Comparison of ENCODE assay signal across 23 cellular contexts in the genomic region with DNA sequence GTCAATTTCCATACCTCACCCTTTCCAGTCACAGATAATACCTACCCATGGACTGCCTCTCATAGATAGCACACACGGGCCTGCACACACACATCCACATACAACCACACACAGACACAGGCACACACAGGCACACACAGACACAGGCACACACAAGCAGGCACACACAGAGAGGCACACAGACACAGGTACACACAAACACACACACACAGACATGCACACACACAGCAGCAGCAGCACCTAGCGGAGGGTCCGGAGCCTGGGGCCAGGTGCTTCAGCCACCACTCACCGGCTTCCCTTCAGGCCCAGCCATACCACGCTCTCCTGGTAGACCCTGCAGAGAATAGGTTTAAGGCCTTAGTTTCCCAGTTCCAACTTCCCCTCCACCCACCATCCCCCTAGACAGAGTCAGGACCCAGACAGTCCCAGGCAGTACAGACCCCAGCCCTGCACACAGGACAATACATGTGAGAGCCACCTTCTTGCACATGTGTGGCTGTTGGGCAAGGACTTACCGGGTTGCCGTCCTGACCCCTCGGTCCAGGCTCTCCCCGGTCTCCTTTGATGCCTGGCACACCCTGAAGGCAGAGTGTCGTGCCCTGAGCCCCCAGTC. TPM values are rescaled to one million over a fixed set of nuclear protein-coding genes. Genes with fewer than 3 reads are reported as not detected.
DNase-seq lines count a peak whose midpoint lies in the region; ATAC-seq, FAIRE-seq and TF ChIP-seq lines count a peak whose summit lies in the region.
"Had no signal": no experiment of that assay in that cellular context is flagged by ENCODE, and none has a peak within 500 bp of the region (broad histone marks: within the 10 kb centered on the region; RNA-seq: fewer than 3 reads in every experiment).

No MANE protein-coding gene starts in this region.

- no peaks in the 10 kb centered on the region for H3K4me1 Mint-ChIP-seq in activated naive CD8-positive, alpha-beta T cell treated with anti-CD3 and anti-CD28 coated beads, Interleukin-2, amount 50 U/mL, for 24 hours
- no peaks in the 10 kb centered on the region for H3K4me1 Mint-ChIP-seq in activated naive CD8-positive, alpha-beta T cell treated with anti-CD3 and anti-CD28 coated beads for 36 hours
- no peaks in the 10 kb centered on the region for H3K4me1 Mint-ChIP-seq in chondrocyte (ENCODE audit: low read depth)
- H3K4me1 Mint-ChIP-seq: CD4-positive, CD25-positive, alpha-beta regulatory T cell; CD8-positive, alpha-beta memory T cell had no signal

- H3K36me3 Mint-ChIP-seq in activated naive CD8-positive, alpha-beta T cell treated with anti-CD3 and anti-CD28 coated beads, Interleukin-2, amount 50 U/mL, for 24 hours (ENCODE audit: low read depth), result no peaks in the 10 kb centered on the region
- no peaks in the 10 kb centered on the region for H3K36me3 Mint-ChIP-seq in activated naive CD8-positive, alpha-beta T cell treated with anti-CD3 and anti-CD28 coated beads for 36 hours
- H3K36me3 Mint-ChIP-seq in chondrocyte (ENCODE audit: low read depth), result peaks cover 12% of the 10 kb centered on the region
- H3K36me3 Mint-ChIP-seq: CD4-positive, CD25-positive, alpha-beta regulatory T cell; CD8-positive, alpha-beta memory T cell had no signal

- ATAC-seq in activated naive CD8-positive, alpha-beta T cell treated with anti-CD3 and anti-CD28 coated beads, Interleukin-2, amount 50 U/mL, for 24 hours, result no peak
- ATAC-seq: K562 had no signal

- H3K4me3 Mint-ChIP-seq in activated naive CD8-positive, alpha-beta T cell treated with anti-CD3 and anti-CD28 coated beads, Interleukin-2, amount 50 U/mL, for 24 hours, result no peak overlapping the region
- no peak overlapping the region for H3K4me3 Mint-ChIP-seq in activated naive CD8-positive, alpha-beta T cell treated with anti-CD3 and anti-CD28 coated beads for 36 hours
- no peak overlapping the region for H3K4me3 Mint-ChIP-seq in chondrocyte (ENCODE audit: unreplicated experiment)
- H3K4me3 Mint-ChIP-seq: CD4-positive, CD25-positive, alpha-beta regulatory T cell; CD8-positive, alpha-beta memory T cell had no signal

- TF ChIP-seq CTCF in chondrocyte (IDR thresholded peaks at IDR 0.05), result no peak

- DNase-seq in activated naive CD8-positive, alpha-beta T cell treated with anti-CD3 and anti-CD28 coated beads, Interleukin-2, amount 50 U/mL, for 24 hours, result no peak
- no peak for DNase-seq in activated naive CD8-positive, alpha-beta T cell treated with anti-CD3 and anti-CD28 coated beads for 36 hours
- DNase-seq in HTR-8/SVneo (ENCODE audit: insufficient read length, low spot score) (no peak), chondrocyte (ENCODE audit: low spot score) (no peak), KG1 (lab: John Stamatoyannopoulos, UW) (no peak), RCC 7860 (ENCODE audit: low spot score) (no peak), Ammon's horn (ENCODE audit: low spot score) (no peak)
- DNase-seq: BE2C; C1 segment of cervical spinal cord; CD4-positive, CD25-positive, alpha-beta regulatory T cell; CD8-positive, alpha-beta memory T cell; COR-L47; DMS 273 treated with DMSO at 0.1 percent for 48 hours; DMS53; DND-41; EL; GM23248 had no signal

- peak overlapping the region; percentile 1 for H3K27ac Mint-ChIP-seq in activated naive CD8-positive, alpha-beta T cell treated with anti-CD3 and anti-CD28 coated beads, Interleukin-2, amount 50 U/mL, for 24 hours
- H3K27ac Mint-ChIP-seq in activated naive CD8-positive, alpha-beta T cell treated with anti-CD3 and anti-CD28 coated beads for 36 hours, result no peak overlapping the region
- H3K27ac Mint-ChIP-seq in chondrocyte (ENCODE audit: unreplicated experiment), result peak overlapping the region; percentile 54
- H3K27ac Mint-ChIP-seq: CD4-positive, CD25-positive, alpha-beta regulatory T cell had no signal

- peak; percentile 63 for FAIRE-seq in HTR-8/SVneo (lab: Jason Lieb, UNC)
- no peak for FAIRE-seq in RCC 7860 (lab: Jason Lieb, UNC)
- FAIRE-seq: GM12878, GM19239, K562 had no signal

- no peaks in the 10 kb centered on the region for H3K27me3 Mint-ChIP-seq in activated naive CD8-positive, alpha-beta T cell treated with anti-CD3 and anti-CD28 coated beads, Interleukin-2, amount 50 U/mL, for 24 hours
- no peaks in the 10 kb centered on the region for H3K27me3 Mint-ChIP-seq in activated naive CD8-positive, alpha-beta T cell treated with anti-CD3 and anti-CD28 coated beads for 36 hours
- no peaks in the 10 kb centered on the region for H3K27me3 Mint-ChIP-seq in chondrocyte (ENCODE audit: low read depth)

- H3K9me3 Mint-ChIP-seq in activated naive CD8-positive, alpha-beta T cell treated with anti-CD3 and anti-CD28 coated beads, Interleukin-2, amount 50 U/mL, for 24 hours, result no peaks in the 10 kb centered on the region
- no peaks in the 10 kb centered on the region for H3K9me3 Mint-ChIP-seq in activated naive CD8-positive, alpha-beta T cell treated with anti-CD3 and anti-CD28 coated beads for 36 hours
- no peaks in the 10 kb centered on the region for H3K9me3 Mint-ChIP-seq in chondrocyte (ENCODE audit: low read depth)
- H3K9me3 Mint-ChIP-seq: CD4-positive, CD25-positive, alpha-beta regulatory T cell; CD8-positive, alpha-beta memory T cell had no signal

RNA-seq across cellular contexts. Expression of gene UCN2, which starts 10.5 kb away (rescaled TPM):
- total RNA-seq in activated naive CD8-positive, alpha-beta T cell treated with anti-CD3 and anti-CD28 coated beads for 36 hours, result not detected
- 1.6 to 3.4 TPM (median 3.3 TPM) in 3 replicates for total RNA-seq in chondrocyte
- total RNA-seq: CD4-positive, CD25-positive, alpha-beta regulatory T cell; CD8-positive, alpha-beta memory T cell; G401; GM12878 had no signal

RNA-seq across cellular contexts. Expression of gene PFKFB4, which starts 17.5 kb away (rescaled TPM):
- 10 to 100 TPM; 33.7 to 36.1 TPM for total RNA-seq in activated naive CD8-positive, alpha-beta T cell treated with anti-CD3 and anti-CD28 coated beads for 36 hours
- total RNA-seq in chondrocyte, result 14.6 to 23.2 TPM (median 19.9 TPM) in 3 replicates

RNA-seq across cellular contexts. Expression of gene COL7A1, which starts 21.1 kb away (rescaled TPM):
- 1 to 10 TPM; 1.4 to 1.8 TPM for total RNA-seq in activated naive CD8-positive, alpha-beta T cell treated with anti-CD3 and anti-CD28 coated beads for 36 hours
- total RNA-seq in chondrocyte, result 15.9 to 36.6 TPM (median 36.5 TPM) in 3 replicates

RNA-seq across cellular contexts. Expression of gene UQCRC1, which starts 35.4 kb away (rescaled TPM):
- 100 to 1,000 TPM; 193 to 209 TPM for total RNA-seq in activated naive CD8-positive, alpha-beta T cell treated with anti-CD3 and anti-CD28 coated beads for 36 hours
- 223 to 258 TPM (median 233 TPM) in 3 replicates for total RNA-seq in chondrocyte

RNA-seq across cellular contexts. Expression of gene TMEM89, which starts 47.5 kb away (rescaled TPM):
- total RNA-seq in activated naive CD8-positive, alpha-beta T cell treated with anti-CD3 and anti-CD28 coated beads for 36 hours, result not detected
- total RNA-seq in chondrocyte, result 0.70 TPM in 1 of 3 replicates, not detected in the others
- total RNA-seq: A172; CD4-positive, CD25-positive, alpha-beta regulatory T cell; CD8-positive, alpha-beta memory T cell; G401; GM12878; GM23248; H4; K562 had no signal
